ENCODE assay signal across 12 cellular contexts in the genomic region with DNA sequence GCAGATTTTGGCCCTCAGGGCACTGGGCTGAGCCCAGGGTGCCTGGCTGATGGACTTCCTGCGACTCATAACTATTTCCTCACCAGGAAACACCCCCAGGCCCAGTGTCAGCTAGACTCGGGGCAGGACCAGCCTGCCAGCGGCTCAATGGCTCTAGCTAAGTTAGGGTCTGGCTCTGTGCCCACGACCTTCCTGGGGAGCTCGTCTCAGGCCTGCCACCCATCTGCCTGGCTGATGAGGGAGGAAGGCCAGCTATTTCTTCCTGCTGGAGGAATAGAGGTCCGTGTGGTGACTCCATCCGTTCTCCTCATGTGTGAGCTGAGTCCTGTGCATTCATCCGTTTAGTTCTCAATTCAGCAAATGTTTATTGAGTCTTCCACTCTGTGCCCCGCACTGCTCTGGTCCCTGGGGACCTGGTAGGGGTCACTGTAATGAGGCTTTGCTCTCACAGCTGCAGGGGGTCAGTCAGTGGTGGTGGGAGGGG. TPM values are rescaled to one million over a fixed set of nuclear protein-coding genes. Genes with fewer than 3 reads are reported as not detected.
DNase-seq lines count a peak whose midpoint lies in the region; ATAC-seq and TF ChIP-seq lines count a peak whose summit lies in the region.
"Had no signal": no experiment of that assay in that cellular context is flagged by ENCODE, and none has a peak within 500 bp of the region (broad histone marks: within the 10 kb centered on the region; RNA-seq: fewer than 3 reads in every experiment).

No MANE protein-coding gene starts in this region.

- DNase-seq in HPDE6-E6E7 (ENCODE audit: extremely low spot score) (peak; percentile 53), left kidney (ENCODE audit: low read depth, low spot score) (peak; percentile 49), midbrain (lab: John Stamatoyannopoulos, UW) (no peak)
- DNase-seq: activated CD4-positive, alpha-beta T cell treated with anti-CD3 and anti-CD28 coated beads for 36 hours; CD8-positive, alpha-beta T cell; testis had no signal

- H3K27me3 Mint-ChIP-seq in brain, result no peaks in the 10 kb centered on the region

- peak overlapping the region; percentile 39 to 86 (median 82) for H3K27ac Mint-ChIP-seq in brain
- H3K27ac Mint-ChIP-seq: activated CD4-positive, alpha-beta T cell treated with anti-CD3 and anti-CD28 coated beads for 36 hours; CD8-positive, alpha-beta T cell had no signal

- H3K9me3 Mint-ChIP-seq in brain, result peaks cover 0 to 5% (median 0%) of the 10 kb centered on the region in 5 experiments
- H3K9me3 Mint-ChIP-seq: CD8-positive, alpha-beta T cell had no signal

- ATAC-seq in GM18909 (IDR thresholded peaks at IDR 0.05; ENCODE audit: poor library complexity, unreplicated experiment), result no peak
- ATAC-seq in GM21447 (IDR thresholded peaks at IDR 0.05; ENCODE audit: unreplicated experiment), result no peak
- no peak for ATAC-seq in GM19324 (IDR thresholded peaks at IDR 0.05; ENCODE audit: low FRiP score, unreplicated experiment)
- ATAC-seq: activated CD4-positive, alpha-beta T cell treated with anti-CD3 and anti-CD28 coated beads for 36 hours; body of pancreas; CD8-positive, alpha-beta T cell had no signal

- H3K4me1 ChIP-seq in ACC112 (ENCODE audit: control insufficient read depth, insufficient read depth, low read length, unreplicated experiment), result peaks cover 46% of the 10 kb centered on the region
- H3K4me1 ChIP-seq: body of pancreas had no signal

- H2AFZ ChIP-seq in ACC112 (ENCODE audit: low read length, unreplicated experiment), result no peak overlapping the region

- H3K4me3 Mint-ChIP-seq in brain, result peak overlapping the region in 2 of 5 experiments; percentile 3 to 21
- H3K4me3 Mint-ChIP-seq: activated CD4-positive, alpha-beta T cell treated with anti-CD3 and anti-CD28 coated beads for 36 hours; CD8-positive, alpha-beta T cell had no signal

- H3K36me3 ChIP-seq in ACC112 (ENCODE audit: insufficient read depth, low read length), result no peaks in the 10 kb centered on the region

- 0 out of 2 replicates have a peak overlapping the region, but pooled peaks have one; percentile 15 for H3K4me3 ChIP-seq in ACC112 (ENCODE audit: low read depth, low read length)
- H3K4me3 ChIP-seq: body of pancreas, testis had no signal

- peaks cover 70% of the 10 kb centered on the region for H3K79me2 ChIP-seq in ACC112 (ENCODE audit: control insufficient read depth, insufficient read depth, low read length, unreplicated experiment)

- H3K36me3 Mint-ChIP-seq in brain, result peaks cover 14% of the 10 kb centered on the region
- H3K36me3 Mint-ChIP-seq: CD8-positive, alpha-beta T cell had no signal

- no peak for TF ChIP-seq CTCF in brain (conservative IDR thresholded peaks at IDR 0.05)

- no peaks in the 10 kb centered on the region for H3K27me3 ChIP-seq in ACC112 (ENCODE audit: insufficient read depth, low read length)
- H3K27me3 ChIP-seq: body of pancreas, testis had no signal

- H3K27ac ChIP-seq in ACC112 (ENCODE audit: low read depth, low read length), result peak overlapping the region; percentile 63
- H3K27ac ChIP-seq: body of pancreas, testis had no signal

- peaks cover 58% of the 10 kb centered on the region for H3K4me1 Mint-ChIP-seq in brain
- H3K4me1 Mint-ChIP-seq: activated CD4-positive, alpha-beta T cell treated with anti-CD3 and anti-CD28 coated beads for 36 hours had no signal

RNA-seq across cellular contexts. Expression of a gene that starts 44.5 kb away (rescaled TPM):
- polyA plus RNA-seq in brain (ENCODE audit: insufficient read depth, low read depth, low replicate concordance), result 4.0 TPM
